Comparison of ENCODE assay signal across 2 cellular contexts in the genomic region with DNA sequence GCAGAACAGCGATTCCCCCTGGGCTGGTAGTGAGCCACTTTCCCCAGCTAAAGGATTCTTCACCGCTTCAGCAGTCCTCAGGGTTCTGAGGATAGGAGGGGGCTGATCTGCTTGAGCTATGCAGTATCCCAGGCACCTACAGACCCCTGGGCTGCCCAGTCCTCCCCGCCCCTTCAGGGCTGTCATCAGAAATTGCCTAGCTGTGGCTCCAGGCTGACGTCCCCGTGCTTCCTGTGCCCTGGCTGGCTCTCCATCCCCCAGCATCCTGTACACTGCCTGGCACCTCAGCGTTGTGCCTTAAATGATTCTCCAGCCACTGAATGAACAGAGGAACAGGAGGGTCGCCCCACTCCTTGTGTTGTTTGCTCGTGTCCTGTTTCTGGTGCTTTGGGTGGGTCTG.
TF ChIP-seq lines count a peak whose summit lies in the region.

No MANE protein-coding gene starts in this region.

TF ChIP-seq in SK-N-SH, 30 proteins besides CTCF, POLR2A, EP300 and RAD21:
- TF ChIP-seq TAF1 (IDR thresholded peaks at IDR 0.05; ENCODE audit: borderline replicate concordance, low read depth, low read length) (no peak), FOXM1 (IDR thresholded peaks at IDR 0.05; ENCODE audit: low read depth) (no peak), NRF1 (IDR thresholded peaks at IDR 0.05; ENCODE audit: low read depth, low read length) (no peak), RXRA (IDR thresholded peaks at IDR 0.05; ENCODE audit: borderline replicate concordance, low read depth) (no peak), ELF1 (IDR thresholded peaks at IDR 0.05) (no peak)
- TF ChIP-seq, protein P1, sequence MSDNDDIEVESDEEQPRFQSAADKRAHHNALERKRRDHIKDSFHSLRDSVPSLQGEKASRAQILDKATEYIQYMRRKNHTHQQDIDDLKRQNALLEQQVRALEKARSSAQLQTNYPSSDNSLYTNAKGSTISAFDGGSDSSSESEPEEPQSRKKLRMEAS (IDR thresholded peaks at IDR 0.05; ENCODE audit: low read depth): no peak
- TF ChIP-seq, protein P2, sequence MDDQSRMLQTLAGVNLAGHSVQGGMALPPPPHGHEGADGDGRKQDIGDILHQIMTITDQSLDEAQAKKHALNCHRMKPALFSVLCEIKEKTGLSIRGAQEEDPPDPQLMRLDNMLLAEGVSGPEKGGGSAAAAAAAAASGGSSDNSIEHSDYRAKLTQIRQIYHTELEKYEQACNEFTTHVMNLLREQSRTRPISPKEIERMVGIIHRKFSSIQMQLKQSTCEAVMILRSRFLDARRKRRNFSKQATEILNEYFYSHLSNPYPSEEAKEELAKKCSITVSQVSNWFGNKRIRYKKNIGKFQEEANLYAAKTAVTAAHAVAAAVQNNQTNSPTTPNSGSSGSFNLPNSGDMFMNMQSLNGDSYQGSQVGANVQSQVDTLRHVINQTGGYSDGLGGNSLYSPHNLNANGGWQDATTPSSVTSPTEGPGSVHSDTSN (IDR thresholded peaks at IDR 0.05): no peak

TF ChIP-seq in GM23338, 12 proteins besides CTCF, POLR2A, EP300 and RAD21:
- TF ChIP-seq ZNF462 (CRISPR knock-in tag; IDR thresholded peaks at IDR 0.05): no peak
- no peak for TF ChIP-seq POLR2AphosphoS5 (IDR thresholded peaks at IDR 0.05; ENCODE audit: low read depth)
- TF ChIP-seq CREB1 (CRISPR knock-in tag; IDR thresholded peaks at IDR 0.05; ENCODE audit: low read depth): no peak
- TF ChIP-seq, protein P3, sequence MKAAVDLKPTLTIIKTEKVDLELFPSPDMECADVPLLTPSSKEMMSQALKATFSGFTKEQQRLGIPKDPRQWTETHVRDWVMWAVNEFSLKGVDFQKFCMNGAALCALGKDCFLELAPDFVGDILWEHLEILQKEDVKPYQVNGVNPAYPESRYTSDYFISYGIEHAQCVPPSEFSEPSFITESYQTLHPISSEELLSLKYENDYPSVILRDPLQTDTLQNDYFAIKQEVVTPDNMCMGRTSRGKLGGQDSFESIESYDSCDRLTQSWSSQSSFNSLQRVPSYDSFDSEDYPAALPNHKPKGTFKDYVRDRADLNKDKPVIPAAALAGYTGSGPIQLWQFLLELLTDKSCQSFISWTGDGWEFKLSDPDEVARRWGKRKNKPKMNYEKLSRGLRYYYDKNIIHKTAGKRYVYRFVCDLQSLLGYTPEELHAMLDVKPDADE (IDR thresholded peaks at IDR 0.05): no peak
- no peak for TF ChIP-seq EZH2 (IDR thresholded peaks at IDR 0.05; ENCODE audit: low read depth, unreplicated experiment)
- no peak for TF ChIP-seq STAT1 (IDR thresholded peaks at IDR 0.05; ENCODE audit: unreplicated experiment)
- no peak for TF ChIP-seq ZNF331 (CRISPR knock-in tag; IDR thresholded peaks at IDR 0.05; ENCODE audit: low read depth)
- TF ChIP-seq NANOG (IDR thresholded peaks at IDR 0.05; ENCODE audit: borderline replicate concordance): no peak
